Comparison of ENCODE assay signal across 14 cellular contexts in the genomic region with DNA sequence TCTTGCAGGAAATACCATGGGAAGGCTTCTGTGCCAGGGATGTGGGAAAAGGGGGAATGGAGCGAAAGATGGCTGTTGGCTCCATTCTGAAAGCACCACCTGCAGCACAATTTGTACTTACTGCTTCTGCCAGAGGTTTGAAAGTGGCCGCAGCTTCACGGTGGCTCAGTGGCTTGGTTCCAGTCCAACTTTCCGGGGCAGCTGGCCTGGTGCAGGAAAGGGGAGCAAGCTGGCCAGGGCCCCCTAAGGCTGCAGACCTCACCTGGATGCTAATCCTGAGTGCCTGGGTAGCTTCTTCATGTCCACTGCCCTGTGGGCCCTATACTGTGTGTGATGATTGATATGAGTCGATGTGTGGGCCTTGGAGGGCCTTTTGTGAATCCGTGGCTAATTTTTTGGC.
"Had no signal": no experiment of that assay in that cellular context is flagged by ENCODE, and none has a peak within 500 bp of the region (broad histone marks: within the 10 kb centered on the region; RNA-seq: fewer than 3 reads in every experiment).

No MANE protein-coding gene starts in this region.

- DNase-seq: activated CD4-positive, alpha-beta T cell treated with anti-CD3 and anti-CD28 coated beads for 36 hours; activated CD8-positive, alpha-beta T cell treated with anti-CD3 and anti-CD28 coated beads for 36 hours; activated naive CD4-positive, alpha-beta T cell treated with anti-CD3 and anti-CD28 coated beads, Interleukin-2, amount 10 ng/mL, durations not matched to agents 7 days and 5 days; activated T-cell treated with anti-CD3 and anti-CD28 coated beads for 4 hours; central memory CD4-positive, alpha-beta T cell; erythroblast; hypothalamus; mammary epithelial cell; T-cell; thyroid gland had no signal

- H3K9me3 ChIP-seq: pancreas, thyroid gland had no signal

- FAIRE-seq: pancreas had no signal

- H3K4me3 ChIP-seq: pancreas, skin epidermis, thyroid gland had no signal

- ATAC-seq: activated CD4-positive, alpha-beta T cell treated with anti-CD3 and anti-CD28 coated beads for 36 hours; activated CD8-positive, alpha-beta T cell treated with anti-CD3 and anti-CD28 coated beads for 36 hours; natural killer cell treated with Interleukin-12 subunit alpha and Interleukin-12 subunit beta and Interleukin-15 and Interleukin-18, amount 100 ng/mL, for 72 hours; pancreas; T-cell had no signal

- H3K27ac ChIP-seq: pancreas, skin epidermis, VCaP had no signal

- H3K36me3 ChIP-seq: pancreas, thyroid gland had no signal

- H3K4me1 ChIP-seq: pancreas had no signal

- H3K27me3 ChIP-seq: pancreas, thyroid gland had no signal
